Comparison of ENCODE assay signal across 25 cellular contexts in the genomic region with DNA sequence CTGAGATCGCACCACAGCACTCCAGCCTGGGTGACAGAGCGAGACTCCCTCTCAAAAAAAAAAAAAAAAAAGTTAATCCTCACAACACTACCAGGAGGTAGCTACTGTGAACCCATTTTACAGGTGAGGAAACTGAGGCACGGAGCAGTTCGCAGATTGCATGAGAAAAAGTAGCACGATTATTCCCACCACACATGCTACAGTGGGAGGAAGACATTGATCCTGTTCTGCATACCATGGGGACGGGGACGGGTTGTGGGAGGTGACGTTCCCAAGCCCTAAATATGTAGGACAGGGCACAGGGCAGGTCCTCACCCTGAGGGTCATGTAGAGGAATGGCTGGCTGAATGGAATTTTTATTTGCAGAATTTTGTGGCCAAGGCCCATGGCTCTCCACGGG. TPM values are rescaled to one million over a fixed set of nuclear protein-coding genes. Genes with fewer than 3 reads are reported as not detected.
"Had no signal": no experiment of that assay in that cellular context is flagged by ENCODE, and none has a peak within 500 bp of the region (broad histone marks: within the 10 kb centered on the region; RNA-seq: fewer than 3 reads in every experiment).

No MANE protein-coding gene starts in this region.

- H3K27ac ChIP-seq: gastrocnemius medialis, pancreas, thoracic aorta, tibial nerve, upper lobe of left lung had no signal

- DNase-seq: cortex of kidney; effector memory CD8-positive, alpha-beta T cell; foreskin fibroblast; gastrocnemius medialis; head of caudate nucleus; kidney; pancreas; stimulated activated CD4-positive, alpha-beta T cell treated with anti-CD3 and anti-CD28 coated beads, Interleukin-12 subunit alpha, Interleukin-12 subunit beta, amount 100 ng/mL, for 4 hours; stimulated activated CD4-positive, alpha-beta T cell treated with anti-CD3 and anti-CD28 coated beads, Interleukin-1b, Interleukin-23, amount 100 ng/mL, for 48 hours; stimulated activated CD4-positive, alpha-beta T cell treated with anti-CD3 and anti-CD28 coated beads, Interleukin-4, amount 100 ng/mL, for 1 hour; stimulated activated CD8-positive, alpha-beta memory T cell treated with anti-CD3 and anti-CD28 coated beads, Interleukin-4, amount 100 ng/mL, for 48 hours had no signal

- H3K36me3 ChIP-seq: gastrocnemius medialis, pancreas, thoracic aorta, tibial nerve, upper lobe of left lung had no signal

- FAIRE-seq: endometrium, kidney, pancreas, urothelium cell line had no signal

- H3K9me3 ChIP-seq: gastrocnemius medialis, neutrophil, pancreas, thoracic aorta, upper lobe of left lung had no signal

- H3K4me2 ChIP-seq: smooth muscle cell had no signal

- H3K4me1 ChIP-seq: gastrocnemius medialis, pancreas, tibial nerve, upper lobe of left lung had no signal

- H3K27me3 ChIP-seq: gastrocnemius medialis, neutrophil, pancreas, tibial nerve, upper lobe of left lung had no signal

- ATAC-seq: effector memory CD8-positive, alpha-beta T cell; gastrocnemius medialis; left lobe of liver; natural killer cell treated with Interleukin-12 subunit alpha and Interleukin-12 subunit beta and Interleukin-15 and Interleukin-18, amount 100 ng/mL, for 72 hours; pancreas; sciatic nerve had no signal

- H3K4me3 ChIP-seq: gastrocnemius medialis, lung, pancreas, smooth muscle cell, thoracic aorta, tibial nerve, upper lobe of left lung had no signal

RNA-seq across cellular contexts. Expression of a gene that starts 23.7 kb away (rescaled TPM):
- total RNA-seq: dermis microvascular lymphatic vessel endothelial cell, gastrocnemius medialis, glomerular endothelial cell, left lobe of liver, neural crest cell, smooth muscle cell, thoracic aorta, upper lobe of left lung had no signal
- polyA plus RNA-seq: smooth muscle cell had no signal
